ENCODE assay signal across 34 cellular contexts in genomic region chr13:73877399-73877798, GRCh38.
"Had no signal": no experiment of that assay in that cellular context is flagged by ENCODE, and none has a peak within 500 bp of the region (broad histone marks: within the 10 kb centered on the region; RNA-seq: fewer than 3 reads in every experiment).

No MANE protein-coding gene starts in this region.

- H3K9me3 ChIP-seq: adrenal gland, body of pancreas, breast epithelium had no signal

- H3K4me1 ChIP-seq: adrenal gland, body of pancreas, breast epithelium had no signal

- H3K27ac ChIP-seq: adrenal gland, body of pancreas, brain microvascular endothelial cell, breast epithelium, VCaP had no signal

- ATAC-seq: activated CD4-positive, alpha-beta T cell treated with anti-CD3 and anti-CD28 coated beads for 36 hours; activated CD4-positive, CD25-positive, alpha-beta regulatory T cell treated with anti-CD3 and anti-CD28 coated beads, Interleukin-2, amount 50 U/mL, for 24 hours; activated CD8-positive, alpha-beta memory T cell treated with anti-CD3 and anti-CD28 coated beads, Interleukin-2, amount 10 ng/mL, durations not matched to agents 7 days and 5 days; activated CD8-positive, alpha-beta T cell treated with anti-CD3 and anti-CD28 coated beads, Interleukin-2, amount 10 ng/mL, durations not matched to agents 7 days and 5 days; activated naive CD4-positive, alpha-beta T cell treated with anti-CD3 and anti-CD28 coated beads, Interleukin-2, amount 50 U/mL, for 72 hours; body of pancreas had no signal

- H3K36me3 ChIP-seq: adrenal gland, brain microvascular endothelial cell had no signal

- H3K4me3 Mint-ChIP-seq: activated CD4-positive, alpha-beta memory T cell treated with anti-CD3 and anti-CD28 coated beads, Interleukin-2, amount 10 ng/mL, durations not matched to agents 7 days and 5 days; activated CD4-positive, alpha-beta T cell treated with anti-CD3 and anti-CD28 coated beads for 36 hours; activated CD4-positive, alpha-beta T cell treated with anti-CD3 and anti-CD28 coated beads, Interleukin-2, amount 10 ng/mL, durations not matched to agents 7 days and 5 days; activated CD8-positive, alpha-beta memory T cell treated with anti-CD3 and anti-CD28 coated beads, Interleukin-2, amount 10 ng/mL, durations not matched to agents 7 days and 5 days; activated CD8-positive, alpha-beta T cell treated with anti-CD3 and anti-CD28 coated beads, Interleukin-2, amount 10 ng/mL, durations not matched to agents 7 days and 5 days; activated naive CD8-positive, alpha-beta T cell treated with anti-CD3 and anti-CD28 coated beads for 36 hours; activated T-cell treated with anti-CD3 and anti-CD28 coated beads, Interleukin-2, amount 50 U/mL, for 24 hours; T-helper 1 cell treated with Interleukin-12 subunit alpha and Interleukin-12 subunit beta and Interleukin-4 antibody, amounts not matched to agents 30 μg/mL and 1 μg/mL, for 36 hours; T-helper 2 cell treated with Interferon-gamma antibody and Interleukin-4, amounts not matched to agents 5 μg/mL and 100 μg/mL, for 36 hours had no signal

- H3K4me3 ChIP-seq: adrenal gland, body of pancreas, breast epithelium had no signal

- H3K27ac Mint-ChIP-seq: activated CD4-positive, alpha-beta memory T cell treated with anti-CD3 and anti-CD28 coated beads, Interleukin-2, amount 10 ng/mL, durations not matched to agents 7 days and 5 days; activated CD4-positive, alpha-beta T cell treated with anti-CD3 and anti-CD28 coated beads for 36 hours; activated CD4-positive, alpha-beta T cell treated with anti-CD3 and anti-CD28 coated beads, Interleukin-2, amount 10 ng/mL, durations not matched to agents 7 days and 5 days; activated CD8-positive, alpha-beta memory T cell treated with anti-CD3 and anti-CD28 coated beads, Interleukin-2, amount 10 ng/mL, durations not matched to agents 7 days and 5 days; activated CD8-positive, alpha-beta T cell treated with anti-CD3 and anti-CD28 coated beads, Interleukin-2, amount 10 ng/mL, durations not matched to agents 7 days and 5 days; activated naive CD4-positive, alpha-beta T cell treated with anti-CD3 and anti-CD28 coated beads, Interleukin-2, amount 50 U/mL, for 72 hours; activated naive CD8-positive, alpha-beta T cell treated with anti-CD3 and anti-CD28 coated beads for 36 hours; activated T-cell treated with anti-CD3 and anti-CD28 coated beads, Interleukin-2, amount 50 U/mL, for 24 hours; activated T-helper 2 cell treated with anti-CD3 and anti-CD28 coated beads, Interferon-gamma antibody, Interleukin-2, Interleukin-4, amounts not matched to agents 10 μg/mL and 5 μg/mL and 100 μg/mL, durations not matched to agents 14 hours and 24 hours and 36 hours; T-helper 1 cell treated with Interleukin-12 subunit alpha and Interleukin-12 subunit beta and Interleukin-4 antibody, amounts not matched to agents 30 μg/mL and 1 μg/mL, for 36 hours; T-helper 2 cell treated with Interferon-gamma antibody and Interleukin-4, amounts not matched to agents 5 μg/mL and 100 μg/mL, for 36 hours had no signal

- H3K27me3 ChIP-seq: adrenal gland, body of pancreas, brain microvascular endothelial cell, breast epithelium had no signal

- DNase-seq: activated CD4-positive, alpha-beta memory T cell treated with anti-CD3 and anti-CD28 coated beads, Interleukin-2, amount 10 ng/mL, durations not matched to agents 7 days and 5 days; activated CD4-positive, alpha-beta T cell treated with anti-CD3 and anti-CD28 coated beads for 1 hour; activated CD4-positive, alpha-beta T cell treated with anti-CD3 and anti-CD28 coated beads for 36 hours; activated CD4-positive, alpha-beta T cell treated with anti-CD3 and anti-CD28 coated beads for 48 hours; activated CD4-positive, alpha-beta T cell treated with anti-CD3 and anti-CD28 coated beads, Interleukin-2, amount 10 ng/mL, durations not matched to agents 7 days and 5 days; activated CD4-positive, alpha-beta T cell treated with anti-CD3 and anti-CD28 coated beads, Interleukin-2, amount 50 U/mL, for 48 hours; activated CD4-positive, CD25-positive, alpha-beta regulatory T cell; activated CD8-positive, alpha-beta memory T cell treated with anti-CD3 and anti-CD28 coated beads for 24 hours; activated CD8-positive, alpha-beta memory T cell treated with anti-CD3 and anti-CD28 coated beads, Interleukin-2, amount 10 ng/mL, durations not matched to agents 7 days and 5 days; activated CD8-positive, alpha-beta memory T cell treated with anti-CD3 and anti-CD28 coated beads, Interleukin-2, amount 50 U/mL, for 48 hours; activated CD8-positive, alpha-beta T cell treated with anti-CD3 and anti-CD28 coated beads, Interleukin-2, amount 10 ng/mL, durations not matched to agents 7 days and 5 days; activated effector memory CD4-positive, alpha-beta T cell treated with Interleukin-2 at 50 U/mL for 16 hours; activated gamma-delta T cell; activated naive CD4-positive, alpha-beta T cell treated with anti-CD3 and anti-CD28 coated beads, Interleukin-2, amount 50 U/mL, for 16 hours; activated naive CD4-positive, alpha-beta T cell treated with Interleukin-2 at 50 U/mL for 16 hours; activated naive CD8-positive, alpha-beta T cell treated with anti-CD3 and anti-CD28 coated beads for 36 hours; activated T-cell treated with anti-CD3 and anti-CD28 coated beads, Interleukin-2, amount 50 U/mL, for 24 hours; activated T-cell treated with anti-CD3 and anti-CD28 coated beads, Interleukin-2, amount 50 U/mL, for 48 hours; adrenal gland; amniotic stem cell; aorta; body of pancreas; brain microvascular endothelial cell; central memory CD4-positive, alpha-beta T cell; T-helper 1 cell; T-helper 2 cell; T-helper 9 cell had no signal

- H3K27me3 Mint-ChIP-seq: activated CD4-positive, alpha-beta memory T cell treated with anti-CD3 and anti-CD28 coated beads, Interleukin-2, amount 10 ng/mL, durations not matched to agents 7 days and 5 days; activated CD4-positive, alpha-beta T cell treated with anti-CD3 and anti-CD28 coated beads for 36 hours; activated CD4-positive, alpha-beta T cell treated with anti-CD3 and anti-CD28 coated beads, Interleukin-2, amount 10 ng/mL, durations not matched to agents 7 days and 5 days; activated CD8-positive, alpha-beta memory T cell treated with anti-CD3 and anti-CD28 coated beads, Interleukin-2, amount 10 ng/mL, durations not matched to agents 7 days and 5 days; activated naive CD8-positive, alpha-beta T cell treated with anti-CD3 and anti-CD28 coated beads for 36 hours; activated T-cell treated with anti-CD3 and anti-CD28 coated beads, Interleukin-2, amount 50 U/mL, for 24 hours had no signal

- H3K9me3 Mint-ChIP-seq: T-helper 1 cell treated with Interleukin-12 subunit alpha and Interleukin-12 subunit beta and Interleukin-4 antibody, amounts not matched to agents 30 μg/mL and 1 μg/mL, for 36 hours had no signal
